Comparison of ENCODE assay signal across 10 cellular contexts in the genomic region with DNA sequence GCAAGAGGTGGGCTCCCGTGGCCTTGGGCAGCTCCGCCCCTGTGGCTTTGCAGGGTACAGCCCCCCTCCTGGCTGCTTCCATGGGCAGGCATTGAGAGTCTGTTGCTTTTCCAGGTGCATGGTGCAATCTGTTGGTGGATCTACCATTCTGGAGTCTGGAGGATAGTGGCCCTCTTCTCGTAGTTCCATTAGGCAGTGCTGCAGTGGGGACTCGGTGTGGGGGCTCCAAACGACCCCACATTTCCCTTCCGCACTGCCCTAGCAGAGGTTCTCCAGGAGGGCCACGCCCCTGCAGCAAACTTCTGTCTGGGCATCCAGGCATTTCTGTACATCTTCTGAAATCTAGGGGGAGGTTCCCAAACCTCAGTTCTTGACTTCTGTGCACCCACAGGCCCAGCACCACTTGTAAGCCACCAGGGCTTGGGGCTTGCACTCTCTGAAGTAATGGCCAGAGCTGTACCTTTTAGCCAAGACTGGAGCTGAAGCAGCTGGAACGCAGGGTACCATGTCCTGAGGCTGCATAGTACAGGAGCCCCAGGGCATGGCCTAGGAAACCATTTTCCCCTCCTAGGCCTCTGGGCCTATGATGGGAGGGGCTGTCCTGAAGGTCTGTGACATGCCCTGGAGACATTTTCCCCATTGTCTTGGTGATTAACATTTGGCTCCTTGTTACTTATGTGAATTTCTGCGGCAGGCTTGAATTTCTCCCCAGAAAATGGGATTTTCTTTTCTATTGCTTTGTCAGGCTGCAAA.
"Had no signal": no experiment of that assay in that cellular context is flagged by ENCODE, and none has a peak within 500 bp of the region (broad histone marks: within the 10 kb centered on the region; RNA-seq: fewer than 3 reads in every experiment).

No MANE protein-coding gene starts in this region.

- H3K4me3 Mint-ChIP-seq: activated naive CD4-positive, alpha-beta T cell treated with anti-CD3 and anti-CD28 coated beads for 36 hours; neural progenitor cell had no signal

- H3K27ac ChIP-seq: neural progenitor cell, pancreas, tibial nerve had no signal

- DNase-seq: activated CD4-positive, alpha-beta T cell treated with anti-CD3 and anti-CD28 coated beads for 4 hours; activated CD8-positive, alpha-beta memory T cell treated with anti-CD3 and anti-CD28 coated beads for 24 hours; activated naive CD4-positive, alpha-beta T cell treated with anti-CD3 and anti-CD28 coated beads for 36 hours; central memory CD4-positive, alpha-beta T cell; cortex of kidney; effector memory CD4-positive, alpha-beta T cell; pancreas; SHP77 treated with DMSO at 0.1 percent for 48 hours had no signal

- H3K4me2 ChIP-seq: neural progenitor cell had no signal

- H3K27ac Mint-ChIP-seq: activated naive CD4-positive, alpha-beta T cell treated with anti-CD3 and anti-CD28 coated beads for 36 hours; neural progenitor cell had no signal

- H3K9me3 ChIP-seq: pancreas, tibial nerve had no signal

- H3K9me3 Mint-ChIP-seq: activated naive CD4-positive, alpha-beta T cell treated with anti-CD3 and anti-CD28 coated beads for 36 hours had no signal

- H3K27me3 ChIP-seq: neural progenitor cell, pancreas, tibial nerve had no signal

- H3K4me3 ChIP-seq: neural progenitor cell, pancreas, tibial nerve had no signal

- H2AFZ ChIP-seq: neural progenitor cell had no signal

- H3K9ac ChIP-seq: neural progenitor cell had no signal

- ATAC-seq: pancreas had no signal
